Comparison of ENCODE assay signal across 10 cellular contexts in genomic region chr11:1310772-1311468, GRCh38. TPM values are rescaled to one million over a fixed set of nuclear protein-coding genes. Genes with fewer than 3 reads are reported as not detected.
DNase-seq lines count a peak whose midpoint lies in the region; ATAC-seq, FAIRE-seq and TF ChIP-seq lines count a peak whose summit lies in the region.
"Had no signal": no experiment of that assay in that cellular context is flagged by ENCODE, and none has a peak within 500 bp of the region (broad histone marks: within the 10 kb centered on the region; RNA-seq: fewer than 3 reads in every experiment).

No MANE protein-coding gene starts in this region.

- H3K27ac ChIP-seq in HL-60 (replicated peaks): peak overlapping the region; percentile 34
- no peak overlapping the region for H3K27ac ChIP-seq in endothelial cell of umbilical vein (ENCODE audit: insufficient read depth, low read depth, low read length)
- H3K27ac ChIP-seq in RWPE1: no peak overlapping the region

- FAIRE-seq in endothelial cell of umbilical vein (lab: Jason Lieb, UNC): no peak
- FAIRE-seq in urothelium cell line (lab: Jason Lieb, UNC): no peak

- H3K4me1 ChIP-seq in endothelial cell of umbilical vein (ENCODE audit: control insufficient read depth, extremely low read depth, insufficient read depth, low read length): peaks cover 6% of the 10 kb centered on the region

- intact Hi-C loops in endothelial cell of umbilical vein (cut with micrococcal nuclease): no loop called here

- H3K9me1 ChIP-seq in endothelial cell of umbilical vein (replicated peaks; ENCODE audit: control insufficient read depth, extremely low read depth, insufficient read depth, low read length): no peaks in the 10 kb centered on the region

- POLR2A ChIA-PET in endothelial cell of umbilical vein (lab: Charles Lee) (no interaction called here), RWPE1 (lab: Yijun Ruan, JAX; ENCODE audit: low non-redundant PET) (no interaction called here)

- H4K20me1 ChIP-seq in endothelial cell of umbilical vein (replicated peaks; ENCODE audit: control insufficient read depth, extremely low read depth, insufficient read depth, low read length): no peaks in the 10 kb centered on the region

- dilution Hi-C loops in endothelial cell of umbilical vein (cut with MboI; ENCODE audit: extremely low pct_ligation_motif_present, low sequenced_read_pairs): no loop called here

- H3K4me3 ChIP-seq in HL-60 (replicated peaks; ENCODE audit: insufficient read depth, low read length): no peak overlapping the region
- no peak overlapping the region for H3K4me3 ChIP-seq in endothelial cell of umbilical vein (replicated peaks in 1 of 3; ENCODE audit: insufficient read depth in 1 of 3, low read depth in 1 of 3, low read length in 3 of 3)

- no peak overlapping the region for H3K9ac ChIP-seq in endothelial cell of umbilical vein (replicated peaks; ENCODE audit: extremely low read depth, insufficient read depth, low read length)

- peak in 1 of 2 experiments; percentile 62 for DNase-seq in HL-60 (ENCODE audit: low read depth in 1 of 2, low spot score in 1 of 2)
- DNase-seq in activated CD4-positive, alpha-beta T cell treated with anti-CD3 and anti-CD28 coated beads for 4 hours: peak; percentile 26 to 60
- DNase-seq in endothelial cell of umbilical vein (ENCODE audit: low read depth, low spot score): no peak
- DNase-seq in stimulated activated CD8-positive, alpha-beta memory T cell treated with anti-CD3 and anti-CD28 coated beads, Interleukin-4, amount 100 ng/mL, for 24 hours (ENCODE audit: low read depth): peak; percentile 59
- DNase-seq in urothelium cell line (ENCODE audit: low spot score): no peak
- no peak for DNase-seq in RWPE1 (ENCODE audit: low spot score)
- no peak for DNase-seq in A172 (ENCODE audit: low spot score)
- DNase-seq: IMR-90 had no signal

- no TSS peak for BruUV-seq in endothelial cell of umbilical vein (replicated peaks; lab: Mats Ljungman, UMichigan)

- no peaks in the 10 kb centered on the region for H3K9me3 ChIP-seq in endothelial cell of umbilical vein (replicated peaks; ENCODE audit: control insufficient read depth, insufficient read depth, low read length)

- H3K79me2 ChIP-seq in endothelial cell of umbilical vein (ENCODE audit: control insufficient read depth, insufficient read depth, low read length): peaks cover 32% of the 10 kb centered on the region

- CTCF ChIA-PET in endothelial cell of umbilical vein (lab: Charles Lee) (no interaction called here), RWPE1 (lab: Yijun Ruan, JAX) (no interaction called here)

- no peaks in the 10 kb centered on the region for H3K27me3 ChIP-seq in HL-60 (ENCODE audit: insufficient read depth, poor library complexity, severe bottlenecking)
- peaks cover 2% of the 10 kb centered on the region in 2 experiments for H3K27me3 ChIP-seq in endothelial cell of umbilical vein (ENCODE audit: control insufficient read depth in 2 of 2, insufficient read depth in 2 of 2, low read length in 2 of 2)
- H3K27me3 ChIP-seq: heart right ventricle had no signal

- ATAC-seq in HG02981 (IDR thresholded peaks at IDR 0.05; ENCODE audit: unreplicated experiment): no peak

- H3K4me2 ChIP-seq in endothelial cell of umbilical vein (ENCODE audit: insufficient read depth, low read length): peak overlapping the region; percentile 69

- no peak for TF ChIP-seq POLR2A in endothelial cell of umbilical vein (IDR thresholded peaks at IDR 0.05; ENCODE audit: low read depth, low read length)

- no peak overlapping the region for H2AFZ ChIP-seq in endothelial cell of umbilical vein (ENCODE audit: low read depth, low read length)

- peaks cover 0 to 4% of the 10 kb centered on the region in 2 experiments for H3K36me3 ChIP-seq in endothelial cell of umbilical vein (ENCODE audit: control insufficient read depth in 2 of 2, extremely low read depth in 1 of 2, insufficient read depth in 2 of 2, low read length in 2 of 2)

- TF ChIP-seq CTCF in HL-60 (IDR thresholded peaks at IDR 0.05; ENCODE audit: insufficient read depth, low read length): no peak
- TF ChIP-seq CTCF in endothelial cell of umbilical vein (IDR thresholded peaks at IDR 0.05; ENCODE audit: extremely low read depth in 1 of 2, insufficient read depth in 1 of 2, low read depth in 1 of 2, low read length in 2 of 2): no peak
- no peak for TF ChIP-seq CTCF in RWPE1 (conservative IDR thresholded peaks at IDR 0.05; ENCODE audit: low read depth)

TF ChIP-seq in endothelial cell of umbilical vein, 7 proteins besides CTCF, POLR2A, EP300 and RAD21:
- no peak for TF ChIP-seq MYC (IDR thresholded peaks at IDR 0.05; ENCODE audit: low read depth, low read length)
- TF ChIP-seq, protein P1, sequence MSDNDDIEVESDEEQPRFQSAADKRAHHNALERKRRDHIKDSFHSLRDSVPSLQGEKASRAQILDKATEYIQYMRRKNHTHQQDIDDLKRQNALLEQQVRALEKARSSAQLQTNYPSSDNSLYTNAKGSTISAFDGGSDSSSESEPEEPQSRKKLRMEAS (IDR thresholded peaks at IDR 0.05; ENCODE audit: insufficient read depth, insufficient read length): no peak
- no peak for TF ChIP-seq JUN (IDR thresholded peaks at IDR 0.05; ENCODE audit: borderline replicate concordance, insufficient read depth, insufficient read length, low read depth)
- no peak for TF ChIP-seq GATA2 (IDR thresholded peaks at IDR 0.05; ENCODE audit: insufficient read depth, insufficient read length, low read depth, low read length)
- no peak for TF ChIP-seq EZH2 (IDR thresholded peaks at IDR 0.05; ENCODE audit: borderline replicate concordance, low read depth, low read length, severe bottlenecking)
- no peak for TF ChIP-seq FOS (IDR thresholded peaks at IDR 0.05; ENCODE audit: borderline replicate concordance, insufficient read depth, low read length)
- no peak for TF ChIP-seq POLR2AphosphoS5 (IDR thresholded peaks at IDR 0.05; ENCODE audit: insufficient read depth, low read depth, low read length)
TF ChIP-seq in endothelial cell of umbilical vein: peak in this region for 0.

RNA-seq across cellular contexts. Expression of gene TOLLIP, which starts 1.5 kb away (rescaled TPM):
- 49.1 and 49.6 TPM in 2 replicates for total RNA-seq in endothelial cell of umbilical vein
- 64.8 and 107 TPM in 2 replicates for polyA plus RNA-seq in endothelial cell of umbilical vein
- 39.1 and 48.5 TPM in 2 replicates for polyA plus RNA-seq in endothelial cell of umbilical vein (2011; cell fraction: cytosol; rRNA removed)
- 26.2 and 38.1 TPM in 2 replicates for polyA plus RNA-seq in endothelial cell of umbilical vein (2011; cell fraction: nucleus; rRNA removed)
- 31.6 and 47.0 TPM in 2 replicates for polyA plus RNA-seq in endothelial cell of umbilical vein (2012)
- polyA minus RNA-seq in endothelial cell of umbilical vein: 49.2 and 76.4 TPM in 2 replicates
- 7.6 TPM for polyA minus RNA-seq in endothelial cell of umbilical vein (2011; cell fraction: cytosol; rRNA and poly(A)+ RNA removed)
- 18.6 and 25.3 TPM in 2 replicates for polyA minus RNA-seq in endothelial cell of umbilical vein (2011; cell fraction: nucleus; rRNA and poly(A)+ RNA removed)
- 24.4 and 26.6 TPM in 2 replicates for total RNA-seq in A172 (2014; rRNA removed; shearing (Covaris generic))

Comparison
In these comparisons a context has a peak if more than half of its experiments do, and no peak if none do; other contexts are left out.
1. DNase-seq: peak in activated CD4-positive, alpha-beta T cell treated with anti-CD3 and anti-CD28 coated beads for 4 hours (2 of 2) and stimulated activated CD8-positive, alpha-beta memory T cell treated with anti-CD3 and anti-CD28 coated beads, Interleukin-4, amount 100 ng/mL, for 24 hours (single experiment); none in endothelial cell of umbilical vein (single experiment), urothelium cell line (single experiment), RWPE1 (single experiment) and A172 (single experiment).